ENCODE assay signal across 8 cellular contexts in the genomic region with DNA sequence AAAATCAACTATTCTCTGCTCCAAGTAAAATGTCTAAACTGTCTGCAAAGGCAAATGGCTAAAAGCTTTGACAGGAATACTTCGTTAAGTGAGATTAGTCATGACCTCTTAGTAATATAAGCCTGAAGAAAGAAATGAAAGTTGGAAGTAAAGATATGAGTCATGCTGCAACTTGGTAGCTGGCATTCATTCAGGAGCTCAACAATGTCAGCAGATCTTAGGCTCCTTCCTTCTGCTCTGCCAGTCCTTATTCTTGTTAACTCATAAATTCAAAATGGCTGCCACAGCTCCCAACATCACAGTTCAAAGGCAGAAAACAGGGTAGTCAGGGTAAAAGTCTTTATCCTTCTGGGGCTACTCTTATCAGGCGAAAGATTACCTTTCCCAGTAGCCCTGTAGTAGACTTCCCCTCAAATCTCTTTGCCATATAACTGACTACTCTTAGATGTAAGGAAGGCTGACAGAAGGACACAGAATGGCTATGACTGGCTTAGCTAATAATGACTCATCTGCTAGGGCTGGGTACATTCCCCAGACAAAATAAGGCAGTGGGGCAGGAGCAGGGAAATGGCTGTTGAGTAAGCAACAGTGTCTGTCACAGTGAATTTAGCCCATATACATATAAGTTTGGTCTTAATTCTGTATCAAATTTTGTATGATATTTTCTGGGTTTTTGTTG. TPM values are rescaled to one million over a fixed set of nuclear protein-coding genes. Genes with fewer than 3 reads are reported as not detected.
A peak's percentile ranks its signal among the peaks of the same experiment; 100 is the strongest.
DNase-seq lines count a peak whose midpoint lies in the region; ATAC-seq and TF ChIP-seq lines count a peak whose summit lies in the region.

No MANE protein-coding gene starts in this region.

- TF ChIP-seq CTCF in GM12864 (IDR thresholded peaks at IDR 0.05; ENCODE audit: low read depth, low read length, missing control alignments), result no peak
- no peak for TF ChIP-seq CTCF in hepatocyte (IDR thresholded peaks at IDR 0.05; ENCODE audit: poor library complexity)

- peak overlapping the region; percentile 42 for H2AFZ ChIP-seq in hepatocyte

- DNase-seq in GM12864 (ENCODE audit: low read depth) (peak; percentile 65), HT1080 (ENCODE audit: low read depth) (peak; percentile 98), hepatocyte (ENCODE audit: low spot score) (peak; percentile 64), superior temporal gyrus (ENCODE audit: extremely low spot score) (no peak), HuH-7 (ENCODE audit: low spot score) (no peak)
- DNase-seq in activated T-helper 1 cell treated with anti-CD3 and anti-CD28 coated beads, Interleukin-12 subunit alpha, Interleukin-12 subunit beta, Interleukin-2, Interleukin-4 antibody, amounts not matched to agents 30 ng/mL and 10 ng/mL and 1 ng/mL, durations not matched to agents 14 hours and 24 hours and 36 hours (ENCODE audit: low spot score), result no peak
- peak; percentile 7 to 68 for DNase-seq in stimulated activated effector memory CD8-positive, alpha-beta T cell treated with anti-CD3 and anti-CD28 coated beads, Interleukin-12 subunit alpha, Interleukin-12 subunit beta, amount 100 ng/mL, for 72 hours (ENCODE audit: low spot score in 2 of 2)

- 69% methylated on average over 2 of the region's 2 CpGs for WGBS in hepatocyte (ENCODE audit: low lambda C conversion rate, missing lambda C conversion rate)

- peaks cover 6% of the 10 kb centered on the region for H3K36me3 Mint-ChIP-seq in activated T-helper 1 cell treated with anti-CD3 and anti-CD28 coated beads, Interleukin-12 subunit alpha, Interleukin-12 subunit beta, Interleukin-2, Interleukin-4 antibody, amounts not matched to agents 30 ng/mL and 10 ng/mL and 1 ng/mL, durations not matched to agents 14 hours and 24 hours and 36 hours (ENCODE audit: low read depth)
- peaks cover 6% of the 10 kb centered on the region for H3K36me3 Mint-ChIP-seq in stimulated activated effector memory CD8-positive, alpha-beta T cell treated with anti-CD3 and anti-CD28 coated beads, Interleukin-12 subunit alpha, Interleukin-12 subunit beta, amount 100 ng/mL, for 72 hours

- H3K4me2 ChIP-seq in hepatocyte, result peak overlapping the region; percentile 49

- no peaks in the 10 kb centered on the region for H3K36me3 ChIP-seq in hepatocyte (replicated peaks; ENCODE audit: insufficient read depth, low read depth)

- no peaks in the 10 kb centered on the region for H3K27me3 Mint-ChIP-seq in activated T-helper 1 cell treated with anti-CD3 and anti-CD28 coated beads, Interleukin-12 subunit alpha, Interleukin-12 subunit beta, Interleukin-2, Interleukin-4 antibody, amounts not matched to agents 30 ng/mL and 10 ng/mL and 1 ng/mL, durations not matched to agents 14 hours and 24 hours and 36 hours (ENCODE audit: insufficient read depth)

- peak overlapping the region; percentile 91 for H3K27ac ChIP-seq in hepatocyte

- peaks cover 2% of the 10 kb centered on the region for H3K9me3 Mint-ChIP-seq in activated T-helper 1 cell treated with anti-CD3 and anti-CD28 coated beads, Interleukin-12 subunit alpha, Interleukin-12 subunit beta, Interleukin-2, Interleukin-4 antibody, amounts not matched to agents 30 ng/mL and 10 ng/mL and 1 ng/mL, durations not matched to agents 14 hours and 24 hours and 36 hours
- no peaks in the 10 kb centered on the region for H3K9me3 Mint-ChIP-seq in stimulated activated effector memory CD8-positive, alpha-beta T cell treated with anti-CD3 and anti-CD28 coated beads, Interleukin-12 subunit alpha, Interleukin-12 subunit beta, amount 100 ng/mL, for 72 hours

- H4K20me1 ChIP-seq in hepatocyte (ENCODE audit: insufficient read depth, poor library complexity, severe bottlenecking), result no peaks in the 10 kb centered on the region

- H3K4me3 Mint-ChIP-seq in activated T-helper 1 cell treated with anti-CD3 and anti-CD28 coated beads, Interleukin-12 subunit alpha, Interleukin-12 subunit beta, Interleukin-2, Interleukin-4 antibody, amounts not matched to agents 30 ng/mL and 10 ng/mL and 1 ng/mL, durations not matched to agents 14 hours and 24 hours and 36 hours, result no peak overlapping the region
- peak overlapping the region; percentile 21 for H3K4me3 Mint-ChIP-seq in stimulated activated effector memory CD8-positive, alpha-beta T cell treated with anti-CD3 and anti-CD28 coated beads, Interleukin-12 subunit alpha, Interleukin-12 subunit beta, amount 100 ng/mL, for 72 hours

- H3K9me2 ChIP-seq in hepatocyte (replicated peaks; ENCODE audit: insufficient read depth), result no peaks in the 10 kb centered on the region

- H3K4me1 Mint-ChIP-seq in activated T-helper 1 cell treated with anti-CD3 and anti-CD28 coated beads, Interleukin-12 subunit alpha, Interleukin-12 subunit beta, Interleukin-2, Interleukin-4 antibody, amounts not matched to agents 30 ng/mL and 10 ng/mL and 1 ng/mL, durations not matched to agents 14 hours and 24 hours and 36 hours (ENCODE audit: low read depth), result peaks cover 24% of the 10 kb centered on the region
- H3K4me1 Mint-ChIP-seq in stimulated activated effector memory CD8-positive, alpha-beta T cell treated with anti-CD3 and anti-CD28 coated beads, Interleukin-12 subunit alpha, Interleukin-12 subunit beta, amount 100 ng/mL, for 72 hours, result peaks cover 20% of the 10 kb centered on the region

- no peak overlapping the region; the same call in 1 of the 2 replicates for H3K4me3 ChIP-seq in GM12864 (ENCODE audit: low read depth, low read length)
- H3K4me3 ChIP-seq in hepatocyte, result no peak overlapping the region

- no peaks in the 10 kb centered on the region for H3K79me2 ChIP-seq in hepatocyte

- ATAC-seq in GM21619 (IDR thresholded peaks at IDR 0.05; ENCODE audit: unreplicated experiment), result peak; percentile 87
- peak; percentile 96 for ATAC-seq in stimulated activated effector memory CD8-positive, alpha-beta T cell treated with anti-CD3 and anti-CD28 coated beads, Interleukin-12 subunit alpha, Interleukin-12 subunit beta, amount 100 ng/mL, for 72 hours

- intact Hi-C loops in activated T-helper 1 cell treated with anti-CD3 and anti-CD28 coated beads, Interleukin-12 subunit alpha, Interleukin-12 subunit beta, Interleukin-2, Interleukin-4 antibody, amounts not matched to agents 30 ng/mL and 10 ng/mL and 1 ng/mL, durations not matched to agents 14 hours and 24 hours and 36 hours (cut with micrococcal nuclease), result loop anchor here (1.0 kb wide), 3 partner anchors 22 to 32 kb away; no protein-coding TSS in a partner anchor

- no peaks in the 10 kb centered on the region for H3K4me1 ChIP-seq in hepatocyte (ENCODE audit: insufficient read depth)

- no peaks in the 10 kb centered on the region for H3K9me3 ChIP-seq in hepatocyte (ENCODE audit: low read depth)

- H3K27ac Mint-ChIP-seq in activated T-helper 1 cell treated with anti-CD3 and anti-CD28 coated beads, Interleukin-12 subunit alpha, Interleukin-12 subunit beta, Interleukin-2, Interleukin-4 antibody, amounts not matched to agents 30 ng/mL and 10 ng/mL and 1 ng/mL, durations not matched to agents 14 hours and 24 hours and 36 hours, result peak overlapping the region; percentile 63
- H3K27ac Mint-ChIP-seq in stimulated activated effector memory CD8-positive, alpha-beta T cell treated with anti-CD3 and anti-CD28 coated beads, Interleukin-12 subunit alpha, Interleukin-12 subunit beta, amount 100 ng/mL, for 72 hours, result peak overlapping the region; percentile 80

- H3K27me3 ChIP-seq in hepatocyte, result no peaks in the 10 kb centered on the region

RNA-seq across cellular contexts. Expression of gene C6orf62, which starts 24.4 kb away (rescaled TPM):
- total RNA-seq in HT1080 (2014; rRNA removed; shearing (Covaris generic)), result 57.0 and 64.9 TPM in 2 replicates
- polyA plus RNA-seq in HT1080 (2015; cell fraction: cytosol; rRNA removed), result 113 and 130 TPM in 2 replicates
- 117 and 127 TPM in 2 replicates for polyA plus RNA-seq in HT1080 (2015; cell fraction: nucleus; rRNA removed)
- 109 TPM in 2 replicates for total RNA-seq in activated T-helper 1 cell treated with anti-CD3 and anti-CD28 coated beads, Interleukin-12 subunit alpha, Interleukin-12 subunit beta, Interleukin-2, Interleukin-4 antibody, amounts not matched to agents 30 ng/mL and 10 ng/mL and 1 ng/mL, durations not matched to agents 14 hours and 24 hours and 36 hours
- total RNA-seq in hepatocyte, result 64.1 and 72.1 TPM in 2 replicates
- 27.2 and 29.6 TPM in 2 replicates for polyA plus RNA-seq in hepatocyte

RNA-seq across cellular contexts. Expression of gene GMNN, which starts 31.3 kb away (rescaled TPM):
- 78.2 and 78.9 TPM in 2 replicates for total RNA-seq in HT1080 (2014; rRNA removed; shearing (Covaris generic))
- 45.1 and 47.0 TPM in 2 replicates for polyA plus RNA-seq in HT1080 (2015; cell fraction: cytosol; rRNA removed)
- polyA plus RNA-seq in HT1080 (2015; cell fraction: nucleus; rRNA removed), result 43.5 and 46.5 TPM in 2 replicates
- 80.8 and 83.5 TPM in 2 replicates for total RNA-seq in activated T-helper 1 cell treated with anti-CD3 and anti-CD28 coated beads, Interleukin-12 subunit alpha, Interleukin-12 subunit beta, Interleukin-2, Interleukin-4 antibody, amounts not matched to agents 30 ng/mL and 10 ng/mL and 1 ng/mL, durations not matched to agents 14 hours and 24 hours and 36 hours
- total RNA-seq in hepatocyte, result 66.8 and 73.1 TPM in 2 replicates
- 65.3 and 76.3 TPM in 2 replicates for polyA plus RNA-seq in hepatocyte

RNA-seq across cellular contexts. Expression of gene ARMH2, which starts 55.3 kb away (rescaled TPM):
- total RNA-seq in HT1080 (2014; rRNA removed; shearing (Covaris generic)), result not detected in 2 replicates
- not detected in 2 replicates for polyA plus RNA-seq in HT1080 (2015; cell fraction: cytosol; rRNA removed)
- polyA plus RNA-seq in HT1080 (2015; cell fraction: nucleus; rRNA removed), result not detected in 2 replicates
- not detected in 2 replicates for total RNA-seq in activated T-helper 1 cell treated with anti-CD3 and anti-CD28 coated beads, Interleukin-12 subunit alpha, Interleukin-12 subunit beta, Interleukin-2, Interleukin-4 antibody, amounts not matched to agents 30 ng/mL and 10 ng/mL and 1 ng/mL, durations not matched to agents 14 hours and 24 hours and 36 hours
- total RNA-seq in hepatocyte, result not detected in 2 replicates
- not detected in 2 replicates for polyA plus RNA-seq in hepatocyte

Comparison
In these comparisons a context has a peak if more than half of its experiments do, and no peak if none do; other contexts are left out.
1. DNase-seq: peak in GM12864 (single experiment), HT1080 (single experiment), hepatocyte (single experiment) and stimulated activated effector memory CD8-positive, alpha-beta T cell treated with anti-CD3 and anti-CD28 coated beads, Interleukin-12 subunit alpha, Interleukin-12 subunit beta, amount 100 ng/mL, for 72 hours (2 of 2); none in activated T-helper 1 cell treated with anti-CD3 and anti-CD28 coated beads, Interleukin-12 subunit alpha, Interleukin-12 subunit beta, Interleukin-2, Interleukin-4 antibody, amounts not matched to agents 30 ng/mL and 10 ng/mL and 1 ng/mL, durations not matched to agents 14 hours and 24 hours and 36 hours (single experiment), superior temporal gyrus (single experiment) and HuH-7 (single experiment).